ENCODE assay signal across 2 cellular contexts in the genomic region with DNA sequence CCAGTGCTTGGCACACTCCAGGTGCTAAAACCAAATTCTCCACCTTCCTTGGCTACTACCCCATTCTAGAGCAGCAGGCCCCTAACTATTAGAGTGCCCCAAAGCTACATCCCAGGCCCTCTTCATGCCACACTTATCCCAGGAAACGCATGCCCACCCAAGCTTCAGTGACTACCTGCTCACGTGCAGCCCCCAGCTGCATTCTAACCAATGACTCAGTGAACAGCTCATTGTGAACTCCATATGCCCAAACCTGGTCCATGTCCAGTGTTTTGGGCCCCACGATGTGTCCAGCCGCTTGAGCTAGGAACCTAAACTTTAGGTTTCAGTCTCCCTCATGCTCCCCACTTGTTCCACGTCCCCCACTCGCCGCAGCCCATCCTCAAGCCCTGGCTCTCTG.
TF ChIP-seq lines count a peak whose summit lies in the region.

No MANE protein-coding gene starts in this region.

TF ChIP-seq in H1, 55 proteins besides CTCF, POLR2A, EP300 and RAD21:
- TF ChIP-seq NANOG (IDR thresholded peaks at IDR 0.05; ENCODE audit: insufficient read depth, low read depth, low read length, poor library complexity, severe bottlenecking), result no peak
- no peak for TF ChIP-seq SP4 (IDR thresholded peaks at IDR 0.05; ENCODE audit: low read length)
- no peak for TF ChIP-seq EGR1 (IDR thresholded peaks at IDR 0.05; ENCODE audit: borderline replicate concordance, low read depth, low read length)
- TF ChIP-seq GABPA (IDR thresholded peaks at IDR 0.05; ENCODE audit: borderline replicate concordance, insufficient read depth, low read length), result no peak
- TF ChIP-seq CEBPB (IDR thresholded peaks at IDR 0.05; ENCODE audit: low read depth, low read length), result no peak
- TF ChIP-seq BCL11A (IDR thresholded peaks at IDR 0.05; ENCODE audit: low read depth in 2 of 2, low read length in 2 of 2), result no peak
- TF ChIP-seq CREB1 (IDR thresholded peaks at IDR 0.05), result no peak
- TF ChIP-seq TEAD4 (IDR thresholded peaks at IDR 0.05; ENCODE audit: low read depth, low read length), result no peak
- TF ChIP-seq SRF (IDR thresholded peaks at IDR 0.05; ENCODE audit: low read depth, low read length), result no peak
- TF ChIP-seq, protein P1, sequence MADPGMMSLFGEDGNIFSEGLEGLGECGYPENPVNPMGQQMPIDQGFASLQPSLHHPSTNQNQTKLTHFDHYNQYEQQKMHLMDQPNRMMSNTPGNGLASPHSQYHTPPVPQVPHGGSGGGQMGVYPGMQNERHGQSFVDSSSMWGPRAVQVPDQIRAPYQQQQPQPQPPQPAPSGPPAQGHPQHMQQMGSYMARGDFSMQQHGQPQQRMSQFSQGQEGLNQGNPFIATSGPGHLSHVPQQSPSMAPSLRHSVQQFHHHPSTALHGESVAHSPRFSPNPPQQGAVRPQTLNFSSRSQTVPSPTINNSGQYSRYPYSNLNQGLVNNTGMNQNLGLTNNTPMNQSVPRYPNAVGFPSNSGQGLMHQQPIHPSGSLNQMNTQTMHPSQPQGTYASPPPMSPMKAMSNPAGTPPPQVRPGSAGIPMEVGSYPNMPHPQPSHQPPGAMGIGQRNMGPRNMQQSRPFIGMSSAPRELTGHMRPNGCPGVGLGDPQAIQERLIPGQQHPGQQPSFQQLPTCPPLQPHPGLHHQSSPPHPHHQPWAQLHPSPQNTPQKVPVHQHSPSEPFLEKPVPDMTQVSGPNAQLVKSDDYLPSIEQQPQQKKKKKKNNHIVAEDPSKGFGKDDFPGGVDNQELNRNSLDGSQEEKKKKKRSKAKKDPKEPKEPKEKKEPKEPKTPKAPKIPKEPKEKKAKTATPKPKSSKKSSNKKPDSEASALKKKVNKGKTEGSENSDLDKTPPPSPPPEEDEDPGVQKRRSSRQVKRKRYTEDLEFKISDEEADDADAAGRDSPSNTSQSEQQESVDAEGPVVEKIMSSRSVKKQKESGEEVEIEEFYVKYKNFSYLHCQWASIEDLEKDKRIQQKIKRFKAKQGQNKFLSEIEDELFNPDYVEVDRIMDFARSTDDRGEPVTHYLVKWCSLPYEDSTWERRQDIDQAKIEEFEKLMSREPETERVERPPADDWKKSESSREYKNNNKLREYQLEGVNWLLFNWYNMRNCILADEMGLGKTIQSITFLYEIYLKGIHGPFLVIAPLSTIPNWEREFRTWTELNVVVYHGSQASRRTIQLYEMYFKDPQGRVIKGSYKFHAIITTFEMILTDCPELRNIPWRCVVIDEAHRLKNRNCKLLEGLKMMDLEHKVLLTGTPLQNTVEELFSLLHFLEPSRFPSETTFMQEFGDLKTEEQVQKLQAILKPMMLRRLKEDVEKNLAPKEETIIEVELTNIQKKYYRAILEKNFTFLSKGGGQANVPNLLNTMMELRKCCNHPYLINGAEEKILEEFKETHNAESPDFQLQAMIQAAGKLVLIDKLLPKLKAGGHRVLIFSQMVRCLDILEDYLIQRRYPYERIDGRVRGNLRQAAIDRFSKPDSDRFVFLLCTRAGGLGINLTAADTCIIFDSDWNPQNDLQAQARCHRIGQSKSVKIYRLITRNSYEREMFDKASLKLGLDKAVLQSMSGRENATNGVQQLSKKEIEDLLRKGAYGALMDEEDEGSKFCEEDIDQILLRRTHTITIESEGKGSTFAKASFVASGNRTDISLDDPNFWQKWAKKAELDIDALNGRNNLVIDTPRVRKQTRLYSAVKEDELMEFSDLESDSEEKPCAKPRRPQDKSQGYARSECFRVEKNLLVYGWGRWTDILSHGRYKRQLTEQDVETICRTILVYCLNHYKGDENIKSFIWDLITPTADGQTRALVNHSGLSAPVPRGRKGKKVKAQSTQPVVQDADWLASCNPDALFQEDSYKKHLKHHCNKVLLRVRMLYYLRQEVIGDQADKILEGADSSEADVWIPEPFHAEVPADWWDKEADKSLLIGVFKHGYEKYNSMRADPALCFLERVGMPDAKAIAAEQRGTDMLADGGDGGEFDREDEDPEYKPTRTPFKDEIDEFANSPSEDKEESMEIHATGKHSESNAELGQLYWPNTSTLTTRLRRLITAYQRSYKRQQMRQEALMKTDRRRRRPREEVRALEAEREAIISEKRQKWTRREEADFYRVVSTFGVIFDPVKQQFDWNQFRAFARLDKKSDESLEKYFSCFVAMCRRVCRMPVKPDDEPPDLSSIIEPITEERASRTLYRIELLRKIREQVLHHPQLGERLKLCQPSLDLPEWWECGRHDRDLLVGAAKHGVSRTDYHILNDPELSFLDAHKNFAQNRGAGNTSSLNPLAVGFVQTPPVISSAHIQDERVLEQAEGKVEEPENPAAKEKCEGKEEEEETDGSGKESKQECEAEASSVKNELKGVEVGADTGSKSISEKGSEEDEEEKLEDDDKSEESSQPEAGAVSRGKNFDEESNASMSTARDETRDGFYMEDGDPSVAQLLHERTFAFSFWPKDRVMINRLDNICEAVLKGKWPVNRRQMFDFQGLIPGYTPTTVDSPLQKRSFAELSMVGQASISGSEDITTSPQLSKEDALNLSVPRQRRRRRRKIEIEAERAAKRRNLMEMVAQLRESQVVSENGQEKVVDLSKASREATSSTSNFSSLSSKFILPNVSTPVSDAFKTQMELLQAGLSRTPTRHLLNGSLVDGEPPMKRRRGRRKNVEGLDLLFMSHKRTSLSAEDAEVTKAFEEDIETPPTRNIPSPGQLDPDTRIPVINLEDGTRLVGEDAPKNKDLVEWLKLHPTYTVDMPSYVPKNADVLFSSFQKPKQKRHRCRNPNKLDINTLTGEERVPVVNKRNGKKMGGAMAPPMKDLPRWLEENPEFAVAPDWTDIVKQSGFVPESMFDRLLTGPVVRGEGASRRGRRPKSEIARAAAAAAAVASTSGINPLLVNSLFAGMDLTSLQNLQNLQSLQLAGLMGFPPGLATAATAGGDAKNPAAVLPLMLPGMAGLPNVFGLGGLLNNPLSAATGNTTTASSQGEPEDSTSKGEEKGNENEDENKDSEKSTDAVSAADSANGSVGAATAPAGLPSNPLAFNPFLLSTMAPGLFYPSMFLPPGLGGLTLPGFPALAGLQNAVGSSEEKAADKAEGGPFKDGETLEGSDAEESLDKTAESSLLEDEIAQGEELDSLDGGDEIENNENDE (IDR thresholded peaks at IDR 0.05; ENCODE audit: insufficient replicate concordance, low read length), result no peak
- TF ChIP-seq KDM4A (IDR thresholded peaks at IDR 0.05; ENCODE audit: low read depth, low read length, severe bottlenecking), result no peak
- TF ChIP-seq, protein P2, sequence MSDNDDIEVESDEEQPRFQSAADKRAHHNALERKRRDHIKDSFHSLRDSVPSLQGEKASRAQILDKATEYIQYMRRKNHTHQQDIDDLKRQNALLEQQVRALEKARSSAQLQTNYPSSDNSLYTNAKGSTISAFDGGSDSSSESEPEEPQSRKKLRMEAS (IDR thresholded peaks at IDR 0.05), result no peak
- TF ChIP-seq BACH1 (IDR thresholded peaks at IDR 0.05; ENCODE audit: low read length), result no peak

TF ChIP-seq in neural cell, 6 proteins besides CTCF, POLR2A, EP300 and RAD21:
- TF ChIP-seq EZH2 (IDR thresholded peaks at IDR 0.05; ENCODE audit: borderline replicate concordance, insufficient read depth, low read length, poor library complexity, severe bottlenecking) (no peak), POLR2AphosphoS5 (IDR thresholded peaks at IDR 0.05) (no peak), MXI1 (conservative IDR thresholded peaks at IDR 0.05; ENCODE audit: poor library complexity, severe bottlenecking) (no peak), TAF1 (IDR thresholded peaks at IDR 0.05; ENCODE audit: low read depth) (no peak), SMC3 (conservative IDR thresholded peaks at IDR 0.05; ENCODE audit: poor library complexity) (no peak)
- TF ChIP-seq, protein P3, sequence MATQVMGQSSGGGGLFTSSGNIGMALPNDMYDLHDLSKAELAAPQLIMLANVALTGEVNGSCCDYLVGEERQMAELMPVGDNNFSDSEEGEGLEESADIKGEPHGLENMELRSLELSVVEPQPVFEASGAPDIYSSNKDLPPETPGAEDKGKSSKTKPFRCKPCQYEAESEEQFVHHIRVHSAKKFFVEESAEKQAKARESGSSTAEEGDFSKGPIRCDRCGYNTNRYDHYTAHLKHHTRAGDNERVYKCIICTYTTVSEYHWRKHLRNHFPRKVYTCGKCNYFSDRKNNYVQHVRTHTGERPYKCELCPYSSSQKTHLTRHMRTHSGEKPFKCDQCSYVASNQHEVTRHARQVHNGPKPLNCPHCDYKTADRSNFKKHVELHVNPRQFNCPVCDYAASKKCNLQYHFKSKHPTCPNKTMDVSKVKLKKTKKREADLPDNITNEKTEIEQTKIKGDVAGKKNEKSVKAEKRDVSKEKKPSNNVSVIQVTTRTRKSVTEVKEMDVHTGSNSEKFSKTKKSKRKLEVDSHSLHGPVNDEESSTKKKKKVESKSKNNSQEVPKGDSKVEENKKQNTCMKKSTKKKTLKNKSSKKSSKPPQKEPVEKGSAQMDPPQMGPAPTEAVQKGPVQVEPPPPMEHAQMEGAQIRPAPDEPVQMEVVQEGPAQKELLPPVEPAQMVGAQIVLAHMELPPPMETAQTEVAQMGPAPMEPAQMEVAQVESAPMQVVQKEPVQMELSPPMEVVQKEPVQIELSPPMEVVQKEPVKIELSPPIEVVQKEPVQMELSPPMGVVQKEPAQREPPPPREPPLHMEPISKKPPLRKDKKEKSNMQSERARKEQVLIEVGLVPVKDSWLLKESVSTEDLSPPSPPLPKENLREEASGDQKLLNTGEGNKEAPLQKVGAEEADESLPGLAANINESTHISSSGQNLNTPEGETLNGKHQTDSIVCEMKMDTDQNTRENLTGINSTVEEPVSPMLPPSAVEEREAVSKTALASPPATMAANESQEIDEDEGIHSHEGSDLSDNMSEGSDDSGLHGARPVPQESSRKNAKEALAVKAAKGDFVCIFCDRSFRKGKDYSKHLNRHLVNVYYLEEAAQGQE (IDR thresholded peaks at IDR 0.05; ENCODE audit: borderline replicate concordance), result no peak
